In genomic region chr14:77139540-77140342, GRCh38 we compare ENCODE assay signal across 2 cellular contexts.
TF ChIP-seq lines count a peak whose summit lies in the region.

No MANE protein-coding gene starts in this region.

TF ChIP-seq in K562, 482 proteins besides CTCF, POLR2A, EP300 and RAD21:
- no peak for TF ChIP-seq TBP (optimal IDR thresholded peaks at IDR 0.05; ENCODE audit: low read depth, low read length)
- 0 out of 4 replicates have a peak, but pooled peaks of 1 of the 2 experiments have one; percentile 25 for TF ChIP-seq MAZ (CRISPR knock-in tag; conservative IDR thresholded peaks at IDR 0.05 in 1 of 2, IDR thresholded peaks at IDR 0.05 in 1 of 2)
- TF ChIP-seq E2F6 (IDR thresholded peaks at IDR 0.05; ENCODE audit: borderline replicate concordance in 1 of 2, extremely low read depth in 1 of 2, insufficient read depth in 1 of 2, insufficient read length in 1 of 2, low read depth in 1 of 2, low read length in 1 of 2, poor library complexity in 1 of 2, severe bottlenecking in 1 of 2): peak in 1 of 2 experiments; percentile 38
- no peak for TF ChIP-seq DMBX1 (CRISPR knock-in tag; IDR thresholded peaks at IDR 0.05; ENCODE audit: borderline replicate concordance)
- no peak for TF ChIP-seq ZNF511 (CRISPR knock-in tag; IDR thresholded peaks at IDR 0.05)
- peak; percentile 42; the same call in 1 of the 2 replicates for TF ChIP-seq STAG1 (CRISPR knock-in tag; IDR thresholded peaks at IDR 0.05; ENCODE audit: borderline replicate concordance)
- TF ChIP-seq HNRNPK (IDR thresholded peaks at IDR 0.05; ENCODE audit: low read depth, low read length, poor library complexity, severe bottlenecking): no peak
- TF ChIP-seq SNIP1 (IDR thresholded peaks at IDR 0.05; ENCODE audit: low read depth): no peak
- peak; percentile 22; the same call in 1 of the 2 replicates for TF ChIP-seq BHLHE40 (IDR thresholded peaks at IDR 0.05; ENCODE audit: low read length)
- no peak for TF ChIP-seq ZNF280B (CRISPR knock-in tag; IDR thresholded peaks at IDR 0.05)
- no peak for TF ChIP-seq CREB1 (IDR thresholded peaks at IDR 0.05)
- TF ChIP-seq CREB1 (CRISPR knock-in tag; IDR thresholded peaks at IDR 0.05): no peak
TF ChIP-seq in K562: peak in this region for 4.

TF ChIP-seq in HepG2, 621 proteins besides CTCF, POLR2A, EP300 and RAD21 (continues in another document):
- TF ChIP-seq UBTF (CRISPR knock-in tag; IDR thresholded peaks at IDR 0.05) (0 out of 2 replicates have a peak, but pooled peaks have one; percentile 27), ATF4 (CRISPR knock-in tag; IDR thresholded peaks at IDR 0.05) (no peak), ZNF564 (CRISPR knock-in tag; IDR thresholded peaks at IDR 0.05) (no peak), HNRNPK (IDR thresholded peaks at IDR 0.05; ENCODE audit: low read depth, low read length, poor library complexity, severe bottlenecking) (peak; percentile 79), ZNF501 (CRISPR knock-in tag; IDR thresholded peaks at IDR 0.05) (no peak), BCL6 (CRISPR knock-in tag; IDR thresholded peaks at IDR 0.05) (peak; percentile 37; the same call in 1 of the 2 replicates), SALL2 (CRISPR knock-in tag; IDR thresholded peaks at IDR 0.05) (no peak), MAX (IDR thresholded peaks at IDR 0.05) (peak; percentile 14; the same call in 1 of the 2 replicates), ZNF280B (CRISPR knock-in tag; IDR thresholded peaks at IDR 0.05; ENCODE audit: borderline replicate concordance) (no peak), HNRNPLL (IDR thresholded peaks at IDR 0.05; ENCODE audit: low read depth, low read length, poor library complexity, severe bottlenecking) (peak; percentile 34), ZNF672 (CRISPR knock-in tag; IDR thresholded peaks at IDR 0.05) (no peak), ZNF687 (CRISPR knock-in tag; IDR thresholded peaks at IDR 0.05) (peak; percentile 35), ZNF574 (CRISPR knock-in tag; IDR thresholded peaks at IDR 0.05) (peak; percentile 30; the same call in 1 of the 2 replicates), TEAD3 (CRISPR knock-in tag; optimal IDR thresholded peaks at IDR 0.05; ENCODE audit: borderline replicate concordance) (peak; percentile 65), BORCS8-MEF2B (CRISPR knock-in tag; IDR thresholded peaks at IDR 0.05) (no peak), ZNF768 (CRISPR knock-in tag; IDR thresholded peaks at IDR 0.05) (no peak), ZNF800 (CRISPR knock-in tag; IDR thresholded peaks at IDR 0.05) (peak; percentile 82; the same call in 1 of the 2 replicates), PATZ1 (CRISPR knock-in tag; IDR thresholded peaks at IDR 0.05) (peak; percentile 11; the same call in 1 of the 2 replicates), SMYD3 (CRISPR knock-in tag; IDR thresholded peaks at IDR 0.05) (no peak), STAG1 (CRISPR knock-in tag; IDR thresholded peaks at IDR 0.05) (peak; percentile 72), BHLHE40 (IDR thresholded peaks at IDR 0.05; ENCODE audit: low read length) (peak; percentile 49; the same call in 1 of the 2 replicates), ZNF569 (CRISPR knock-in tag; IDR thresholded peaks at IDR 0.05; ENCODE audit: borderline replicate concordance) (no peak), BATF2 (CRISPR knock-in tag; IDR thresholded peaks at IDR 0.05) (no peak), XRCC5 (optimal IDR thresholded peaks at IDR 0.05; ENCODE audit: low read length) (peak; percentile 47), MTA1 (CRISPR knock-in tag; IDR thresholded peaks at IDR 0.05; ENCODE audit: borderline replicate concordance) (no peak; the same call in 1 of the 2 replicates), ZXDC (CRISPR knock-in tag; IDR thresholded peaks at IDR 0.05) (no peak), ZNF615 (CRISPR knock-in tag; IDR thresholded peaks at IDR 0.05; ENCODE audit: borderline replicate concordance) (no peak), ZNF264 (CRISPR knock-in tag; IDR thresholded peaks at IDR 0.05) (no peak), AGO1 (IDR thresholded peaks at IDR 0.05; ENCODE audit: low read depth, low read length, poor library complexity, severe bottlenecking) (no peak)
